Comparison of ENCODE assay signal across 18 cellular contexts in genomic region chr5:126831175-126831574, GRCh38. TPM values are rescaled to one million over a fixed set of nuclear protein-coding genes. Genes with fewer than 3 reads are reported as not detected.
DNase-seq lines count a peak whose midpoint lies in the region; ATAC-seq, FAIRE-seq and TF ChIP-seq lines count a peak whose summit lies in the region.
"Had no signal": no experiment of that assay in that cellular context is flagged by ENCODE, and none has a peak within 500 bp of the region (broad histone marks: within the 10 kb centered on the region; RNA-seq: fewer than 3 reads in every experiment).

No MANE protein-coding gene starts in this region.

- H3K27ac Mint-ChIP-seq in CD4-positive, CD25-positive, alpha-beta regulatory T cell: peak overlapping the region; percentile 7 to 64 (median 45)
- peak overlapping the region; percentile 30 for H3K27ac Mint-ChIP-seq in activated CD4-positive, alpha-beta memory T cell treated with anti-CD3 and anti-CD28 coated beads, Interleukin-2, amount 10 ng/mL, durations not matched to agents 7 days and 5 days
- H3K27ac Mint-ChIP-seq: B cell; CD8-positive, alpha-beta memory T cell had no signal

- no peaks in the 10 kb centered on the region for H3K9me3 ChIP-seq in CD4-positive, CD25-positive, alpha-beta regulatory T cell (ENCODE audit: control insufficient read depth in 2 of 2, low read length in 2 of 2)
- H3K9me3 ChIP-seq: SJSA1 had no signal

- no peak overlapping the region for H3K4me3 Mint-ChIP-seq in CD4-positive, CD25-positive, alpha-beta regulatory T cell
- no peak overlapping the region for H3K4me3 Mint-ChIP-seq in activated CD4-positive, alpha-beta memory T cell treated with anti-CD3 and anti-CD28 coated beads, Interleukin-2, amount 10 ng/mL, durations not matched to agents 7 days and 5 days
- H3K4me3 Mint-ChIP-seq: B cell; CD8-positive, alpha-beta memory T cell had no signal

- no peak overlapping the region for H3K27ac ChIP-seq in CD4-positive, CD25-positive, alpha-beta regulatory T cell (ENCODE audit: insufficient read depth, low read length, poor library complexity, severe bottlenecking)
- H3K27ac ChIP-seq: KMS-11, PC-9, SJSA1 had no signal

- no peak for TF ChIP-seq CTCF in D721Med (IDR thresholded peaks at IDR 0.05; ENCODE audit: insufficient read depth, missing control alignments)

- H3K4me1 Mint-ChIP-seq in CD4-positive, CD25-positive, alpha-beta regulatory T cell: peaks cover 0 to 34% (median 12%) of the 10 kb centered on the region in 4 donors
- peaks cover 6% of the 10 kb centered on the region for H3K4me1 Mint-ChIP-seq in activated CD4-positive, alpha-beta memory T cell treated with anti-CD3 and anti-CD28 coated beads, Interleukin-2, amount 10 ng/mL, durations not matched to agents 7 days and 5 days

- H3K27me3 ChIP-seq in CD4-positive, CD25-positive, alpha-beta regulatory T cell (ENCODE audit: control insufficient read depth, insufficient read depth, low read length): no peaks in the 10 kb centered on the region
- H3K27me3 ChIP-seq: SJSA1 had no signal

- H3K27me3 Mint-ChIP-seq in CD4-positive, CD25-positive, alpha-beta regulatory T cell: no peaks in the 10 kb centered on the region
- H3K27me3 Mint-ChIP-seq in activated CD4-positive, alpha-beta memory T cell treated with anti-CD3 and anti-CD28 coated beads, Interleukin-2, amount 10 ng/mL, durations not matched to agents 7 days and 5 days: no peaks in the 10 kb centered on the region
- H3K27me3 Mint-ChIP-seq: B cell; CD8-positive, alpha-beta memory T cell had no signal

- H3K9me3 Mint-ChIP-seq in CD4-positive, CD25-positive, alpha-beta regulatory T cell: no peaks in the 10 kb centered on the region
- H3K9me3 Mint-ChIP-seq in activated CD4-positive, alpha-beta memory T cell treated with anti-CD3 and anti-CD28 coated beads, Interleukin-2, amount 10 ng/mL, durations not matched to agents 7 days and 5 days: no peaks in the 10 kb centered on the region
- H3K9me3 Mint-ChIP-seq: CD8-positive, alpha-beta memory T cell had no signal

- H3K36me3 Mint-ChIP-seq in CD4-positive, CD25-positive, alpha-beta regulatory T cell: peaks cover 52% of the 10 kb centered on the region
- H3K36me3 Mint-ChIP-seq in activated CD4-positive, alpha-beta memory T cell treated with anti-CD3 and anti-CD28 coated beads, Interleukin-2, amount 10 ng/mL, durations not matched to agents 7 days and 5 days (ENCODE audit: low read depth): peaks cover 81% of the 10 kb centered on the region

- peak overlapping the region; percentile 28 for H3K4me3 ChIP-seq in CD4-positive, CD25-positive, alpha-beta regulatory T cell (ENCODE audit: low read depth, low read length)
- H3K4me3 ChIP-seq: PC-9, SJSA1 had no signal

- DNase-seq in CD4-positive, CD25-positive, alpha-beta regulatory T cell: peak in 1 of 3 donors; percentile 35
- DNase-seq in D721Med (ENCODE audit: insufficient read length, low spot score): no peak
- DNase-seq in activated CD4-positive, alpha-beta memory T cell treated with anti-CD3 and anti-CD28 coated beads, Interleukin-2, amount 10 ng/mL, durations not matched to agents 7 days and 5 days: no peak
- no peak for DNase-seq in stimulated activated naive CD4-positive, alpha-beta T cell treated with Interleukin-2 at 50 U/mL for 16 hours (lab: John Stamatoyannopoulos, UW)
- DNase-seq: CD8-positive, alpha-beta memory T cell; DMS79 treated with DMSO at 0.1 percent for 48 hours; HCEC 1CT; NCI-H1092; NCI-H146; NCI-H2081 treated with DMSO at 0.1 percent for 48 hours; NCI-H524; PC-9 had no signal

- POLR2A ChIA-PET in activated CD4-positive, alpha-beta memory T cell treated with anti-CD3 and anti-CD28 coated beads, Interleukin-2, amount 10 ng/mL, durations not matched to agents 7 days and 5 days (lab: Charles Lee): interaction anchor here (1.2 kb wide), 1 partner anchor 8 kb away, joined by 3 read pairs; no protein-coding TSS in a partner anchor

- H3K4me1 ChIP-seq in CD4-positive, CD25-positive, alpha-beta regulatory T cell (ENCODE audit: control insufficient read depth, insufficient read depth, low read length, poor library complexity, severe bottlenecking): peaks cover 10% of the 10 kb centered on the region
- H3K4me1 ChIP-seq: SJSA1 had no signal

- CTCF ChIA-PET in activated CD4-positive, alpha-beta memory T cell treated with anti-CD3 and anti-CD28 coated beads, Interleukin-2, amount 10 ng/mL, durations not matched to agents 7 days and 5 days (lab: Charles Lee): interaction anchor here (0.6 to 1.3 kb wide), 3 partner anchors 22 to 110 kb away, joined by 3 to 6 read pairs (median 3); no protein-coding TSS in a partner anchor

- FAIRE-seq in D721Med (lab: Jason Lieb, UNC) (peak; percentile 25), islet of Langerhans (lab: Jason Lieb, UNC) (peak; percentile 91)

- no peak for ATAC-seq in CD4-positive, CD25-positive, alpha-beta regulatory T cell (ENCODE audit: low read depth in 2 of 2)
- ATAC-seq in SK-N-SH treated with all-trans-retinoic acid at 6 μM for 48 hours: no peak
- ATAC-seq in HG03025 (IDR thresholded peaks at IDR 0.05; ENCODE audit: low FRiP score, unreplicated experiment): no peak

- peaks cover 73% of the 10 kb centered on the region for H3K36me3 ChIP-seq in CD4-positive, CD25-positive, alpha-beta regulatory T cell (ENCODE audit: control insufficient read depth, insufficient read depth, low read length)

TF ChIP-seq in SK-N-SH treated with all-trans-retinoic acid at 6 μM for 48 hours, 23 proteins besides CTCF, POLR2A, EP300 and RAD21 (continues in another document):
- no peak for TF ChIP-seq ZNF70 (CRISPR knock-in tag; IDR thresholded peaks at IDR 0.05)
- TF ChIP-seq ZC3H10 (CRISPR knock-in tag; IDR thresholded peaks at IDR 0.05): no peak
- no peak for TF ChIP-seq BACH2 (CRISPR knock-in tag; IDR thresholded peaks at IDR 0.05; ENCODE audit: borderline replicate concordance)
- TF ChIP-seq, protein P1, sequence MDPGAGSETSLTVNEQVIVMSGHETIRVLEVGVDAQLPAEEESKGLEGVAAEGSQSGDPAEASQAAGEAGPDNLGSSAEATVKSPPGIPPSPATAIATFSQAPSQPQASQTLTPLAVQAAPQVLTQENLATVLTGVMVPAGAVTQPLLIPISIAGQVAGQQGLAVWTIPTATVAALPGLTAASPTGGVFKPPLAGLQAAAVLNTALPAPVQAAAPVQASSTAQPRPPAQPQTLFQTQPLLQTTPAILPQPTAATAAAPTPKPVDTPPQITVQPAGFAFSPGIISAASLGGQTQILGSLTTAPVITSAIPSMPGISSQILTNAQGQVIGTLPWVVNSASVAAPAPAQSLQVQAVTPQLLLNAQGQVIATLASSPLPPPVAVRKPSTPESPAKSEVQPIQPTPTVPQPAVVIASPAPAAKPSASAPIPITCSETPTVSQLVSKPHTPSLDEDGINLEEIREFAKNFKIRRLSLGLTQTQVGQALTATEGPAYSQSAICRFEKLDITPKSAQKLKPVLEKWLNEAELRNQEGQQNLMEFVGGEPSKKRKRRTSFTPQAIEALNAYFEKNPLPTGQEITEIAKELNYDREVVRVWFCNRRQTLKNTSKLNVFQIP (CRISPR knock-in tag; IDR thresholded peaks at IDR 0.05; ENCODE audit: borderline replicate concordance, low read depth): no peak
- TF ChIP-seq, protein P2, sequence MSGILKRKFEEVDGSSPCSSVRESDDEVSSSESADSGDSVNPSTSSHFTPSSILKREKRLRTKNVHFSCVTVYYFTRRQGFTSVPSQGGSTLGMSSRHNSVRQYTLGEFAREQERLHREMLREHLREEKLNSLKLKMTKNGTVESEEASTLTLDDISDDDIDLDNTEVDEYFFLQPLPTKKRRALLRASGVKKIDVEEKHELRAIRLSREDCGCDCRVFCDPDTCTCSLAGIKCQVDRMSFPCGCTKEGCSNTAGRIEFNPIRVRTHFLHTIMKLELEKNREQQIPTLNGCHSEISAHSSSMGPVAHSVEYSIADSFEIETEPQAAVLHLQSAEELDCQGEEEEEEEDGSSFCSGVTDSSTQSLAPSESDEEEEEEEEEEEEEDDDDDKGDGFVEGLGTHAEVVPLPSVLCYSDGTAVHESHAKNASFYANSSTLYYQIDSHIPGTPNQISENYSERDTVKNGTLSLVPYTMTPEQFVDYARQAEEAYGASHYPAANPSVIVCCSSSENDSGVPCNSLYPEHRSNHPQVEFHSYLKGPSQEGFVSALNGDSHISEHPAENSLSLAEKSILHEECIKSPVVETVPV (CRISPR knock-in tag; IDR thresholded peaks at IDR 0.05): no peak
- TF ChIP-seq CSDC2 (CRISPR knock-in tag; IDR thresholded peaks at IDR 0.05): no peak
- no peak for TF ChIP-seq OSR1 (CRISPR knock-in tag; IDR thresholded peaks at IDR 0.05)
- TF ChIP-seq ARNTL (CRISPR knock-in tag; IDR thresholded peaks at IDR 0.05; ENCODE audit: borderline replicate concordance, low read depth): no peak
- no peak for TF ChIP-seq ISL1 (CRISPR knock-in tag; IDR thresholded peaks at IDR 0.05)
- no peak for TF ChIP-seq TCF4 (CRISPR knock-in tag; IDR thresholded peaks at IDR 0.05; ENCODE audit: borderline replicate concordance)
- TF ChIP-seq TSHZ2 (CRISPR knock-in tag; IDR thresholded peaks at IDR 0.05): no peak
- TF ChIP-seq ZFP3 (CRISPR knock-in tag; IDR thresholded peaks at IDR 0.05): no peak

RNA-seq across cellular contexts. Expression of gene LMNB1, which starts 54.2 kb away (rescaled TPM):
- total RNA-seq in CD4-positive, CD25-positive, alpha-beta regulatory T cell: 52.5 TPM
- polyA plus RNA-seq in CD4-positive, CD25-positive, alpha-beta regulatory T cell: 10 to 100 TPM; 11.5 to 21.9 (median 17.3) TPM
- 100 to 1,000 TPM; 291 to 296 TPM for total RNA-seq in activated CD4-positive, alpha-beta memory T cell treated with anti-CD3 and anti-CD28 coated beads, Interleukin-2, amount 10 ng/mL, durations not matched to agents 7 days and 5 days
